19 cellular contexts compared by ENCODE assay signal in genomic region chr9:95634581-95634980, GRCh38.
"Had no signal": no experiment of that assay in that cellular context is flagged by ENCODE, and none has a peak within 500 bp of the region (broad histone marks: within the 10 kb centered on the region; RNA-seq: fewer than 3 reads in every experiment).

No MANE protein-coding gene starts in this region.

- H3K4me1 ChIP-seq: gastrocnemius medialis, left lung, prostate gland, sigmoid colon, transverse colon, vagina had no signal

- H3K27ac Mint-ChIP-seq: natural killer cell; stimulated activated naive B cell treated with anti-CD40 and anti-IgM and Interleukin-4, amounts not matched to agents 10 μg/mL and 1 μg/mL and 100 μg/mL, for 72 hours; stimulated activated naive CD8-positive, alpha-beta T cell treated with anti-CD3 and anti-CD28 coated beads, Interleukin-15, Interleukin-2, amounts not matched to agents 100 ng/mL and 50 ng/mL, for 24 hours had no signal

- H3K27ac ChIP-seq: dorsolateral prefrontal cortex, epithelial cell of prostate, gastrocnemius medialis, left lung, prostate gland, sigmoid colon, transverse colon, vagina had no signal

- H3K36me3 Mint-ChIP-seq: natural killer cell had no signal

- H3K9me3 Mint-ChIP-seq: stimulated activated naive CD8-positive, alpha-beta T cell treated with anti-CD3 and anti-CD28 coated beads, Interleukin-15, Interleukin-2, amounts not matched to agents 100 ng/mL and 50 ng/mL, for 24 hours had no signal

- H3K27me3 ChIP-seq: left lung, sigmoid colon, transverse colon, vagina had no signal

- H3K4me1 Mint-ChIP-seq: natural killer cell; stimulated activated naive B cell treated with anti-CD40 and anti-IgM and Interleukin-4, amounts not matched to agents 10 μg/mL and 1 μg/mL and 100 μg/mL, for 72 hours had no signal

- H3K4me3 Mint-ChIP-seq: natural killer cell; stimulated activated naive B cell treated with anti-CD40 and anti-IgM and Interleukin-4, amounts not matched to agents 10 μg/mL and 1 μg/mL and 100 μg/mL, for 72 hours; stimulated activated naive CD8-positive, alpha-beta T cell treated with anti-CD3 and anti-CD28 coated beads, Interleukin-15, Interleukin-2, amounts not matched to agents 100 ng/mL and 50 ng/mL, for 24 hours had no signal

- H3K4me3 ChIP-seq: dorsolateral prefrontal cortex, gastrocnemius medialis, left lung, prostate gland, sigmoid colon, transverse colon, vagina had no signal

- DNase-seq: cerebellar nuclear complex; dorsolateral prefrontal cortex; effector CD4-positive, alpha-beta T cell; foreskin fibroblast; gastrocnemius medialis; head of caudate nucleus; kidney; left lung; natural killer cell; right cardiac atrium; sigmoid colon; stimulated activated CD4-positive, alpha-beta T cell treated with anti-CD3 and anti-CD28 coated beads, Interleukin-2, amount 100 ng/mL, for 48 hours; stimulated activated naive B cell treated with anti-CD40 and anti-IgM and Interleukin-4, amounts not matched to agents 10 μg/mL and 1 μg/mL and 100 μg/mL, for 72 hours; transverse colon had no signal

- H3K9me3 ChIP-seq: gastrocnemius medialis, left lung, prostate gland, transverse colon, vagina had no signal

- H3K27me3 Mint-ChIP-seq: stimulated activated naive CD8-positive, alpha-beta T cell treated with anti-CD3 and anti-CD28 coated beads, Interleukin-15, Interleukin-2, amounts not matched to agents 100 ng/mL and 50 ng/mL, for 24 hours had no signal

- H3K36me3 ChIP-seq: gastrocnemius medialis, left lung, prostate gland, sigmoid colon, transverse colon, vagina had no signal

- ATAC-seq: esophagus mucosa; gastrocnemius medialis; left lung; natural killer cell; right cardiac atrium; stimulated activated naive B cell treated with anti-CD40 and anti-IgM and Interleukin-4, amounts not matched to agents 10 μg/mL and 1 μg/mL and 100 μg/mL, for 72 hours had no signal
